Comparison of ENCODE assay signal across 1 cellular context in the genomic region with DNA sequence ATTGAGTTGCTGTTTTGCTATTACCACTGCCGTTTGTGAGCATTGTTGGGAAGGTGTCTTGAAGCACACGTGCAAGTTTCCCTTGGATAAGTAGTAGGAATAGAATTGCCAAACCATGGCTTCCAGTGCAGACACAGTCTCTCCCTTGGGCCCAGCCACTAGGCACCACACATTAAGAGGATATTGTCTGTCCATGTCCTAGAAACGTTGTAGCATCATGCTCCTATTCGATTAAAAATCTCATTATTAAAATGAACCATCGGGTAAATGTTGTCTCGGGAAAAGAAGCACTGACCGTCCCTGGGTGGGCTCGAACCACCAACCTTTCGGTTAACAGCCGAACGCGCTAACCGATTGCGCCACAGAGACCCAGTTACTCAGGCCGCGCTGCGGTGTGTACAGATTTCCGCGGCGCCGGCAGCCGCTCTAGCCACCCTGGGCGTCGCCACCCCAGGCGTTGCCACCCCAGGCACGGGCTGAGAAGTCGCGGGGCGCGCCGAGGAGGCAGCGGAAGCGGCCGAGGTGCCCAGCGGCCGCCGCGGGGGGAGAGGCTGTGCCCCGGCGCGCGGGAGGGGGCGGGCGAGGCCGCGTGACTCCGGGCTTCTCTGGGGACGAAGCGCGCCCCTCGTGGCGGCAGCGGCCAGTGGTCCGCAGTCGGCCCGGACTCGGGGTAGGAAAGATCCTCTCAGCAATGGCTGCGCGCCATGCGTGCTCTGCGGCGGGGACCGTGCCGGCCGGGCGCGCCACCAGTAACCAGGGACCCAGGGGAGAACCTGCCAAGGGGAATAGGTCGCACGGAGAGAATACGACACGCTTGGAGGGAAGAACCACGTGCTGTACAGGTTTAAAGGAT.
TF ChIP-seq lines count a peak whose summit lies in the region.

No MANE protein-coding gene starts in this region.

TF ChIP-seq in HepG2, 621 proteins besides CTCF, POLR2A, EP300 and RAD21 (continued from another document and continues in another):
- TF ChIP-seq CBFB (CRISPR knock-in tag; IDR thresholded peaks at IDR 0.05) (peak; percentile 74; the same call in 1 of the 2 replicates), ZNF383 (CRISPR knock-in tag; IDR thresholded peaks at IDR 0.05; ENCODE audit: borderline replicate concordance) (no peak), ZNF33B (CRISPR knock-in tag; IDR thresholded peaks at IDR 0.05) (peak; percentile 35; the same call in 1 of the 2 replicates), NFKB2 (CRISPR knock-in tag; IDR thresholded peaks at IDR 0.05; ENCODE audit: borderline replicate concordance) (0 out of 2 replicates have a peak, but pooled peaks have one; percentile 50), NONO (IDR thresholded peaks at IDR 0.05) (no peak), NONO (CRISPR knock-in tag; conservative IDR thresholded peaks at IDR 0.05) (peak; percentile 77), HOXD1 (CRISPR knock-in tag; IDR thresholded peaks at IDR 0.05) (no peak; the same call in 1 of the 2 replicates), ZNF124 (CRISPR knock-in tag; IDR thresholded peaks at IDR 0.05) (no peak), ZNF572 (CRISPR knock-in tag; IDR thresholded peaks at IDR 0.05) (no peak), HMG20B (CRISPR knock-in tag; conservative IDR thresholded peaks at IDR 0.05) (no peak), KAT8 (CRISPR knock-in tag; IDR thresholded peaks at IDR 0.05) (no peak), RXRB (CRISPR knock-in tag; IDR thresholded peaks at IDR 0.05; ENCODE audit: borderline replicate concordance) (peak; percentile 38; the same call in 1 of the 2 replicates), ZBTB3 (CRISPR knock-in tag; IDR thresholded peaks at IDR 0.05; ENCODE audit: borderline replicate concordance, low read depth) (peak; percentile 42; the same call in 1 of the 2 replicates), SOX13 (IDR thresholded peaks at IDR 0.05) (no peak), SOX13 (CRISPR knock-in tag; conservative IDR thresholded peaks at IDR 0.05 in 1 of 2, IDR thresholded peaks at IDR 0.05 in 1 of 2) (peak in 1 of 2 experiments; percentile 54; a peak in 2 of 4 replicates), ZMYM4 (CRISPR knock-in tag; IDR thresholded peaks at IDR 0.05) (peak; percentile 87)
- TF ChIP-seq, protein P1, sequence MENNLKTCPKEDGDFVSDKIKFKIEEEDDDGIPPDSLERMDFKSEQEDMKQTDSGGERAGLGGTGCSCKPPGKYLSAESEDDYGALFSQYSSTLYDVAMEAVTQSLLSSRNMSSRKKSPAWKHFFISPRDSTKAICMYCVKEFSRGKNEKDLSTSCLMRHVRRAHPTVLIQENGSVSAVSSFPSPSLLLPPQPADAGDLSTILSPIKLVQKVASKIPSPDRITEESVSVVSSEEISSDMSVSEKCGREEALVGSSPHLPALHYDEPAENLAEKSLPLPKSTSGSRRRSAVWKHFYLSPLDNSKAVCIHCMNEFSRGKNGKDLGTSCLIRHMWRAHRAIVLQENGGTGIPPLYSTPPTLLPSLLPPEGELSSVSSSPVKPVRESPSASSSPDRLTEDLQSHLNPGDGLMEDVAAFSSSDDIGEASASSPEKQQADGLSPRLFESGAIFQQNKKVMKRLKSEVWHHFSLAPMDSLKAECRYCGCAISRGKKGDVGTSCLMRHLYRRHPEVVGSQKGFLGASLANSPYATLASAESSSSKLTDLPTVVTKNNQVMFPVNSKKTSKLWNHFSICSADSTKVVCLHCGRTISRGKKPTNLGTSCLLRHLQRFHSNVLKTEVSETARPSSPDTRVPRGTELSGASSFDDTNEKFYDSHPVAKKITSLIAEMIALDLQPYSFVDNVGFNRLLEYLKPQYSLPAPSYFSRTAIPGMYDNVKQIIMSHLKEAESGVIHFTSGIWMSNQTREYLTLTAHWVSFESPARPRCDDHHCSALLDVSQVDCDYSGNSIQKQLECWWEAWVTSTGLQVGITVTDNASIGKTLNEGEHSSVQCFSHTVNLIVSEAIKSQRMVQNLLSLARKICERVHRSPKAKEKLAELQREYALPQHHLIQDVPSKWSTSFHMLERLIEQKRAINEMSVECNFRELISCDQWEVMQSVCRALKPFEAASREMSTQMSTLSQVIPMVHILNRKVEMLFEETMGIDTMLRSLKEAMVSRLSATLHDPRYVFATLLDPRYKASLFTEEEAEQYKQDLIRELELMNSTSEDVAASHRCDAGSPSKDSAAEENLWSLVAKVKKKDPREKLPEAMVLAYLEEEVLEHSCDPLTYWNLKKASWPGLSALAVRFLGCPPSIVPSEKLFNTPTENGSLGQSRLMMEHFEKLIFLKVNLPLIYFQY (CRISPR knock-in tag; IDR thresholded peaks at IDR 0.05; ENCODE audit: borderline replicate concordance), result peak; percentile 73; the same call in 1 of the 2 replicates
- TF ChIP-seq, protein P2, sequence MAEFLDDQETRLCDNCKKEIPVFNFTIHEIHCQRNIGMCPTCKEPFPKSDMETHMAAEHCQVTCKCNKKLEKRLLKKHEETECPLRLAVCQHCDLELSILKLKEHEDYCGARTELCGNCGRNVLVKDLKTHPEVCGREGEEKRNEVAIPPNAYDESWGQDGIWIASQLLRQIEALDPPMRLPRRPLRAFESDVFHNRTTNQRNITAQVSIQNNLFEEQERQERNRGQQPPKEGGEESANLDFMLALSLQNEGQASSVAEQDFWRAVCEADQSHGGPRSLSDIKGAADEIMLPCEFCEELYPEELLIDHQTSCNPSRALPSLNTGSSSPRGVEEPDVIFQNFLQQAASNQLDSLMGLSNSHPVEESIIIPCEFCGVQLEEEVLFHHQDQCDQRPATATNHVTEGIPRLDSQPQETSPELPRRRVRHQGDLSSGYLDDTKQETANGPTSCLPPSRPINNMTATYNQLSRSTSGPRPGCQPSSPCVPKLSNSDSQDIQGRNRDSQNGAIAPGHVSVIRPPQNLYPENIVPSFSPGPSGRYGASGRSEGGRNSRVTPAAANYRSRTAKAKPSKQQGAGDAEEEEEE (CRISPR knock-in tag; IDR thresholded peaks at IDR 0.05; ENCODE audit: borderline replicate concordance), result no peak; the same call in 1 of the 2 replicates
- TF ChIP-seq, protein P3, sequence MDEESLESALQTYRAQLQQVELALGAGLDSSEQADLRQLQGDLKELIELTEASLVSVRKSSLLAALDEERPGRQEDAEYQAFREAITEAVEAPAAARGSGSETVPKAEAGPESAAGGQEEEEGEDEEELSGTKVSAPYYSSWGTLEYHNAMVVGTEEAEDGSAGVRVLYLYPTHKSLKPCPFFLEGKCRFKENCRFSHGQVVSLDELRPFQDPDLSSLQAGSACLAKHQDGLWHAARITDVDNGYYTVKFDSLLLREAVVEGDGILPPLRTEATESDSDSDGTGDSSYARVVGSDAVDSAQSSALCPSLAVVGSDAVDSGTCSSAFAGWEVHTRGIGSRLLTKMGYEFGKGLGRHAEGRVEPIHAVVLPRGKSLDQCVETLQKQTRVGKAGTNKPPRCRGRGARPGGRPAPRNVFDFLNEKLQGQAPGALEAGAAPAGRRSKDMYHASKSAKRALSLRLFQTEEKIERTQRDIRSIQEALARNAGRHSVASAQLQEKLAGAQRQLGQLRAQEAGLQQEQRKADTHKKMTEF (CRISPR knock-in tag; IDR thresholded peaks at IDR 0.05), result peak; percentile 85; the same call in 1 of the 2 replicates
- TF ChIP-seq, protein P4, sequence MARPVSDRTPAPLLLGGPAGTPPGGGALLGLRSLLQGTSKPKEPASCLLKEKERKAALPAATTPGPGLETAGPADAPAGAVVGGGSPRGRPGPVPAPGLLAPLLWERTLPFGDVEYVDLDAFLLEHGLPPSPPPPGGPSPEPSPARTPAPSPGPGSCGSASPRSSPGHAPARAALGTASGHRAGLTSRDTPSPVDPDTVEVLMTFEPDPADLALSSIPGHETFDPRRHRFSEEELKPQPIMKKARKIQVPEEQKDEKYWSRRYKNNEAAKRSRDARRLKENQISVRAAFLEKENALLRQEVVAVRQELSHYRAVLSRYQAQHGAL (CRISPR knock-in tag; IDR thresholded peaks at IDR 0.05; ENCODE audit: not compliant biosample characterization), result no peak
- TF ChIP-seq, protein P5, sequence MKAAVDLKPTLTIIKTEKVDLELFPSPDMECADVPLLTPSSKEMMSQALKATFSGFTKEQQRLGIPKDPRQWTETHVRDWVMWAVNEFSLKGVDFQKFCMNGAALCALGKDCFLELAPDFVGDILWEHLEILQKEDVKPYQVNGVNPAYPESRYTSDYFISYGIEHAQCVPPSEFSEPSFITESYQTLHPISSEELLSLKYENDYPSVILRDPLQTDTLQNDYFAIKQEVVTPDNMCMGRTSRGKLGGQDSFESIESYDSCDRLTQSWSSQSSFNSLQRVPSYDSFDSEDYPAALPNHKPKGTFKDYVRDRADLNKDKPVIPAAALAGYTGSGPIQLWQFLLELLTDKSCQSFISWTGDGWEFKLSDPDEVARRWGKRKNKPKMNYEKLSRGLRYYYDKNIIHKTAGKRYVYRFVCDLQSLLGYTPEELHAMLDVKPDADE (CRISPR knock-in tag; IDR thresholded peaks at IDR 0.05), result no peak
- TF ChIP-seq, protein P6, sequence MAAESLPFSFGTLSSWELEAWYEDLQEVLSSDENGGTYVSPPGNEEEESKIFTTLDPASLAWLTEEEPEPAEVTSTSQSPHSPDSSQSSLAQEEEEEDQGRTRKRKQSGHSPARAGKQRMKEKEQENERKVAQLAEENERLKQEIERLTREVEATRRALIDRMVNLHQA (CRISPR knock-in tag; IDR thresholded peaks at IDR 0.05), result no peak
- TF ChIP-seq, protein P7, sequence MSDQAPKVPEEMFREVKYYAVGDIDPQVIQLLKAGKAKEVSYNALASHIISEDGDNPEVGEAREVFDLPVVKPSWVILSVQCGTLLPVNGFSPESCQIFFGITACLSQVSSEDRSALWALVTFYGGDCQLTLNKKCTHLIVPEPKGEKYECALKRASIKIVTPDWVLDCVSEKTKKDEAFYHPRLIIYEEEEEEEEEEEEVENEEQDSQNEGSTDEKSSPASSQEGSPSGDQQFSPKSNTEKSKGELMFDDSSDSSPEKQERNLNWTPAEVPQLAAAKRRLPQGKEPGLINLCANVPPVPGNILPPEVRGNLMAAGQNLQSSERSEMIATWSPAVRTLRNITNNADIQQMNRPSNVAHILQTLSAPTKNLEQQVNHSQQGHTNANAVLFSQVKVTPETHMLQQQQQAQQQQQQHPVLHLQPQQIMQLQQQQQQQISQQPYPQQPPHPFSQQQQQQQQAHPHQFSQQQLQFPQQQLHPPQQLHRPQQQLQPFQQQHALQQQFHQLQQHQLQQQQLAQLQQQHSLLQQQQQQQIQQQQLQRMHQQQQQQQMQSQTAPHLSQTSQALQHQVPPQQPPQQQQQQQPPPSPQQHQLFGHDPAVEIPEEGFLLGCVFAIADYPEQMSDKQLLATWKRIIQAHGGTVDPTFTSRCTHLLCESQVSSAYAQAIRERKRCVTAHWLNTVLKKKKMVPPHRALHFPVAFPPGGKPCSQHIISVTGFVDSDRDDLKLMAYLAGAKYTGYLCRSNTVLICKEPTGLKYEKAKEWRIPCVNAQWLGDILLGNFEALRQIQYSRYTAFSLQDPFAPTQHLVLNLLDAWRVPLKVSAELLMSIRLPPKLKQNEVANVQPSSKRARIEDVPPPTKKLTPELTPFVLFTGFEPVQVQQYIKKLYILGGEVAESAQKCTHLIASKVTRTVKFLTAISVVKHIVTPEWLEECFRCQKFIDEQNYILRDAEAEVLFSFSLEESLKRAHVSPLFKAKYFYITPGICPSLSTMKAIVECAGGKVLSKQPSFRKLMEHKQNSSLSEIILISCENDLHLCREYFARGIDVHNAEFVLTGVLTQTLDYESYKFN (CRISPR knock-in tag; conservative IDR thresholded peaks at IDR 0.05), result peak; percentile 40
- TF ChIP-seq, protein P8, sequence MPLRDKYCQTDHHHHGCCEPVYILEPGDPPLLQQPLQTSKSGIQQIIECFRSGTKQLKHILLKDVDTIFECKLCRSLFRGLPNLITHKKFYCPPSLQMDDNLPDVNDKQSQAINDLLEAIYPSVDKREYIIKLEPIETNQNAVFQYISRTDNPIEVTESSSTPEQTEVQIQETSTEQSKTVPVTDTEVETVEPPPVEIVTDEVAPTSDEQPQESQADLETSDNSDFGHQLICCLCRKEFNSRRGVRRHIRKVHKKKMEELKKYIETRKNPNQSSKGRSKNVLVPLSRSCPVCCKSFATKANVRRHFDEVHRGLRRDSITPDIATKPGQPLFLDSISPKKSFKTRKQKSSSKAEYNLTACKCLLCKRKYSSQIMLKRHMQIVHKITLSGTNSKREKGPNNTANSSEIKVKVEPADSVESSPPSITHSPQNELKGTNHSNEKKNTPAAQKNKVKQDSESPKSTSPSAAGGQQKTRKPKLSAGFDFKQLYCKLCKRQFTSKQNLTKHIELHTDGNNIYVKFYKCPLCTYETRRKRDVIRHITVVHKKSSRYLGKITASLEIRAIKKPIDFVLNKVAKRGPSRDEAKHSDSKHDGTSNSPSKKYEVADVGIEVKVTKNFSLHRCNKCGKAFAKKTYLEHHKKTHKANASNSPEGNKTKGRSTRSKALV (CRISPR knock-in tag; IDR thresholded peaks at IDR 0.05), result peak; percentile 77; the same call in 1 of the 2 replicates
- TF ChIP-seq, protein P9, sequence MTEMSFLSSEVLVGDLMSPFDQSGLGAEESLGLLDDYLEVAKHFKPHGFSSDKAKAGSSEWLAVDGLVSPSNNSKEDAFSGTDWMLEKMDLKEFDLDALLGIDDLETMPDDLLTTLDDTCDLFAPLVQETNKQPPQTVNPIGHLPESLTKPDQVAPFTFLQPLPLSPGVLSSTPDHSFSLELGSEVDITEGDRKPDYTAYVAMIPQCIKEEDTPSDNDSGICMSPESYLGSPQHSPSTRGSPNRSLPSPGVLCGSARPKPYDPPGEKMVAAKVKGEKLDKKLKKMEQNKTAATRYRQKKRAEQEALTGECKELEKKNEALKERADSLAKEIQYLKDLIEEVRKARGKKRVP (CRISPR knock-in tag; IDR thresholded peaks at IDR 0.05), result peak in 1 of 2 experiments; percentile 45; a peak in 1 of 4 replicates
- TF ChIP-seq, protein P10, sequence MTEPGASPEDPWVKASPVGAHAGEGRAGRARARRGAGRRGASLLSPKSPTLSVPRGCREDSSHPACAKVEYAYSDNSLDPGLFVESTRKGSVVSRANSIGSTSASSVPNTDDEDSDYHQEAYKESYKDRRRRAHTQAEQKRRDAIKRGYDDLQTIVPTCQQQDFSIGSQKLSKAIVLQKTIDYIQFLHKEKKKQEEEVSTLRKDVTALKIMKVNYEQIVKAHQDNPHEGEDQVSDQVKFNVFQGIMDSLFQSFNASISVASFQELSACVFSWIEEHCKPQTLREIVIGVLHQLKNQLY (CRISPR knock-in tag; IDR thresholded peaks at IDR 0.05), result no peak
- TF ChIP-seq, protein P11, sequence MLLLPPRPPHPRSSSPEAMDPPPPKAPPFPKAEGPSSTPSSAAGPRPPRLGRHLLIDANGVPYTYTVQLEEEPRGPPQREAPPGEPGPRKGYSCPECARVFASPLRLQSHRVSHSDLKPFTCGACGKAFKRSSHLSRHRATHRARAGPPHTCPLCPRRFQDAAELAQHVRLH (CRISPR knock-in tag; IDR thresholded peaks at IDR 0.05; ENCODE audit: borderline replicate concordance, low read depth), result peak; percentile 55; the same call in 1 of the 2 replicates
- TF ChIP-seq, protein P12, sequence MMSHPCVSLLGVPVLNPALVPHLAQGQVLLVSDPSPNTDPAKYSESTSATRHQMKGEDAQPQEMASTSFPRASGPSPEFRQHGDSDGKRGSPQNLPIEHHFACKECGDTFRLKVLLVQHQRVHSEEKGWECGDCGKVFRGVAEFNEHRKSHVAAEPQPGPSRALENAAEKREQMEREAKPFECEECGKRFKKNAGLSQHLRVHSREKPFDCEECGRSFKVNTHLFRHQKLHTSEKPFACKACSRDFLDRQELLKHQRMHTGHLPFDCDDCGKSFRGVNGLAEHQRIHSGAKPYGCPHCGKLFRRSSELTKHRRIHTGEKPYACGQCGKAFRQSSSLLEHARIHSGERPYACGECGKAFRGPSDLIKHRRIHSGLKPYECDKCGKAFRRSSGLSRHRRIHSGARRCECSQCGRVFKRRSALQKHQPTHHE (CRISPR knock-in tag; IDR thresholded peaks at IDR 0.05; ENCODE audit: borderline replicate concordance), result no peak
- TF ChIP-seq, protein P13, sequence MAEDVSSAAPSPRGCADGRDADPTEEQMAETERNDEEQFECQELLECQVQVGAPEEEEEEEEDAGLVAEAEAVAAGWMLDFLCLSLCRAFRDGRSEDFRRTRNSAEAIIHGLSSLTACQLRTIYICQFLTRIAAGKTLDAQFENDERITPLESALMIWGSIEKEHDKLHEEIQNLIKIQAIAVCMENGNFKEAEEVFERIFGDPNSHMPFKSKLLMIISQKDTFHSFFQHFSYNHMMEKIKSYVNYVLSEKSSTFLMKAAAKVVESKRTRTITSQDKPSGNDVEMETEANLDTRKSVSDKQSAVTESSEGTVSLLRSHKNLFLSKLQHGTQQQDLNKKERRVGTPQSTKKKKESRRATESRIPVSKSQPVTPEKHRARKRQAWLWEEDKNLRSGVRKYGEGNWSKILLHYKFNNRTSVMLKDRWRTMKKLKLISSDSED (CRISPR knock-in tag; IDR thresholded peaks at IDR 0.05), result no peak
